ENCODE assay signal across 8 cellular contexts in genomic region chr17:75516255-75516618, GRCh38. TPM values are rescaled to one million over a fixed set of nuclear protein-coding genes. Genes with fewer than 3 reads are reported as not detected.
A peak's percentile ranks its signal among the peaks of the same experiment; 100 is the strongest.
DNase-seq lines count a peak whose midpoint lies in the region; ATAC-seq and TF ChIP-seq lines count a peak whose summit lies in the region.

Gene TSEN54 (plus strand): TSS chr17:75516528. CDS start chr17:75516561, 33 bp downstream.

- H3K9me3 ChIP-seq in iPS-18c (ENCODE audit: control insufficient read depth, insufficient read depth, low read length): peaks cover 2% of the 10 kb centered on the region

- H3K4me3 Mint-ChIP-seq in MCF 10A (ENCODE audit: unreplicated experiment): peak within 1 kb of the TSS; percentile 81

- intact Hi-C loops in MCF 10A (cut with micrococcal nuclease): loop anchor here (2.0 kb wide), 2 partner anchors 73 to 241 kb away; no protein-coding TSS in a partner anchor

- peaks cover 11% of the 10 kb centered on the region for H3K4me1 Mint-ChIP-seq in MCF 10A (ENCODE audit: insufficient read depth, unreplicated experiment)

- peaks cover 47% of the 10 kb centered on the region for H3K36me3 Mint-ChIP-seq in MCF 10A (ENCODE audit: insufficient read depth, unreplicated experiment)

- POLR2A ChIA-PET in MCF 10A (lab: Yijun Ruan, JAX): interaction anchor here (0.9 to 2.5 kb wide), 17 partner anchors 10 to 361 kb away, joined by 3 to 54 read pairs (median 4); partner anchors contain the start of genes GGA3, GRB2, LLGL2 and MRPS7

- no peak for TF ChIP-seq CTCF in VCaP (conservative IDR thresholded peaks at IDR 0.05)
- no peak for TF ChIP-seq CTCF in MCF 10A (IDR thresholded peaks at IDR 0.05; ENCODE audit: unreplicated experiment)

- CTCF ChIA-PET in MCF 10A (lab: Yijun Ruan, JAX): interaction anchor here (0.7 to 1.6 kb wide), 15 partner anchors 8 to 248 kb away, joined by 3 to 12 read pairs (median 3); partner anchors contain the start of genes LLGL2, SLC25A19 and SMIM5

- peak within 1 kb of the TSS; percentile 77 for H3K4me3 ChIP-seq in iPS-18c (ENCODE audit: insufficient read depth, low read depth, low read length)
- H3K4me3 ChIP-seq in skin epidermis: peak within 1 kb of the TSS; percentile 73 to 96 (median 93)

- no peaks in the 10 kb centered on the region for H3K9me3 Mint-ChIP-seq in MCF 10A (ENCODE audit: unreplicated experiment)

- H3K27ac ChIP-seq in VCaP (peak within 1 kb of the TSS; percentile 86), skin epidermis (peak within 1 kb of the TSS; percentile 64 to 93 (median 86))

- no peak within 1 kb of the TSS for H3K27ac Mint-ChIP-seq in MCF 10A (ENCODE audit: low read depth, unreplicated experiment)

- peak; percentile 59 for ATAC-seq in HG03095 (IDR thresholded peaks at IDR 0.05; ENCODE audit: unreplicated experiment)

- no TSS peak for BruUV-seq in MCF 10A (replicated peaks; lab: Mats Ljungman, UMichigan)

- peak; percentile 86 to 91 (median 89) for DNase-seq in NCI-H1417 (lab: John Stamatoyannopoulos, UW)
- no peak for DNase-seq in NCI-H1417 treated with DMSO at 0.1 percent for 48 hours (lab: John Stamatoyannopoulos, UW)
- DNase-seq in NCI-H2196 treated with DMSO at 0.1 percent for 48 hours (lab: John Stamatoyannopoulos, UW; ENCODE audit: unreplicated experiment): peak; percentile 91
- DNase-seq in MCF 10A (ENCODE audit: unreplicated experiment): peak; percentile 90

- H3K27me3 Mint-ChIP-seq in MCF 10A (ENCODE audit: insufficient read depth, unreplicated experiment): no peaks in the 10 kb centered on the region

RNA-seq across cellular contexts. Expression of gene TSEN54, which starts in this region (rescaled TPM):
- 13.3 and 15.6 TPM in 2 replicates for total RNA-seq in MCF 10A (2022)
